ENCODE assay signal across 15 cellular contexts in genomic region chr5:8907168-8907868, GRCh38.
A peak's percentile ranks its signal among the peaks of the same experiment; 100 is the strongest.
DNase-seq lines count a peak whose midpoint lies in the region; ATAC-seq, FAIRE-seq and TF ChIP-seq lines count a peak whose summit lies in the region.
"Had no signal": no experiment of that assay in that cellular context is flagged by ENCODE, and none has a peak within 500 bp of the region (broad histone marks: within the 10 kb centered on the region; RNA-seq: fewer than 3 reads in every experiment).

No MANE protein-coding gene starts in this region.

- no peaks in the 10 kb centered on the region for H3K36me3 ChIP-seq in kidney epithelial cell (ENCODE audit: control insufficient read depth, insufficient read depth, low read length)
- H3K36me3 ChIP-seq: BLaER1, gastroesophageal sphincter had no signal

- H3K27ac Mint-ChIP-seq in activated CD4-positive, alpha-beta T cell treated with anti-CD3 and anti-CD28 coated beads, Interleukin-2, amount 10 ng/mL, durations not matched to agents 24 days and 14 days = no peak overlapping the region
- H3K27ac Mint-ChIP-seq: activated CD4-positive, alpha-beta memory T cell treated with anti-CD3 and anti-CD28 coated beads, Interleukin-2, amount 10 ng/mL, durations not matched to agents 7 days and 5 days had no signal

- in situ Hi-C loops in astrocyte of the spinal cord (cut with HindIII; ENCODE audit: low sequenced_read_pairs) = no loop called here

- no peaks in the 10 kb centered on the region for H3K9me3 Mint-ChIP-seq in activated CD4-positive, alpha-beta T cell treated with anti-CD3 and anti-CD28 coated beads, Interleukin-2, amount 10 ng/mL, durations not matched to agents 24 days and 14 days

- no peak overlapping the region for H3K4me3 Mint-ChIP-seq in activated CD4-positive, alpha-beta T cell treated with anti-CD3 and anti-CD28 coated beads, Interleukin-2, amount 10 ng/mL, durations not matched to agents 24 days and 14 days
- H3K4me3 Mint-ChIP-seq: activated CD4-positive, alpha-beta memory T cell treated with anti-CD3 and anti-CD28 coated beads, Interleukin-2, amount 10 ng/mL, durations not matched to agents 7 days and 5 days had no signal

- H3K36me3 Mint-ChIP-seq in activated CD4-positive, alpha-beta T cell treated with anti-CD3 and anti-CD28 coated beads, Interleukin-2, amount 10 ng/mL, durations not matched to agents 24 days and 14 days (ENCODE audit: low read depth) = no peaks in the 10 kb centered on the region

- TF ChIP-seq CTCF in AG10803 (conservative IDR thresholded peaks at IDR 0.05; ENCODE audit: low read length) (no peak), astrocyte of the spinal cord (IDR thresholded peaks at IDR 0.05; ENCODE audit: low read depth, low read length) (no peak), kidney epithelial cell (IDR thresholded peaks at IDR 0.05; ENCODE audit: insufficient read depth, low read length, poor library complexity, severe bottlenecking) (no peak)

- no peaks in the 10 kb centered on the region for H3K27me3 ChIP-seq in kidney epithelial cell (ENCODE audit: control insufficient read depth, insufficient read depth, low read length)
- H3K27me3 ChIP-seq: BLaER1, gastroesophageal sphincter had no signal

- ATAC-seq in GM19467 (IDR thresholded peaks at IDR 0.05; ENCODE audit: unreplicated experiment) (no peak), GM18519 (IDR thresholded peaks at IDR 0.05; ENCODE audit: low FRiP score, unreplicated experiment) (no peak)
- ATAC-seq: gastroesophageal sphincter had no signal

- peak; percentile 9 for FAIRE-seq in HTR-8/SVneo (lab: Jason Lieb, UNC)
- FAIRE-seq: colon, G401.6 had no signal

- no peaks in the 10 kb centered on the region for H3K4me1 Mint-ChIP-seq in activated CD4-positive, alpha-beta T cell treated with anti-CD3 and anti-CD28 coated beads, Interleukin-2, amount 10 ng/mL, durations not matched to agents 24 days and 14 days
- H3K4me1 Mint-ChIP-seq: activated CD4-positive, alpha-beta memory T cell treated with anti-CD3 and anti-CD28 coated beads, Interleukin-2, amount 10 ng/mL, durations not matched to agents 7 days and 5 days had no signal

- H3K4me3 ChIP-seq in AG10803 (ENCODE audit: low read length) (no peak overlapping the region), astrocyte of the spinal cord (ENCODE audit: low read depth, low read length) (no peak overlapping the region), kidney epithelial cell (ENCODE audit: low read depth, low read length) (no peak overlapping the region)
- H3K4me3 ChIP-seq: BLaER1, gastroesophageal sphincter had no signal

- intact Hi-C loops in activated CD4-positive, alpha-beta T cell treated with anti-CD3 and anti-CD28 coated beads, Interleukin-2, amount 10 ng/mL, durations not matched to agents 24 days and 14 days (cut with micrococcal nuclease) = no loop called here

- H3K27me3 Mint-ChIP-seq in activated CD4-positive, alpha-beta T cell treated with anti-CD3 and anti-CD28 coated beads, Interleukin-2, amount 10 ng/mL, durations not matched to agents 24 days and 14 days = no peaks in the 10 kb centered on the region
- H3K27me3 Mint-ChIP-seq: activated CD4-positive, alpha-beta memory T cell treated with anti-CD3 and anti-CD28 coated beads, Interleukin-2, amount 10 ng/mL, durations not matched to agents 7 days and 5 days had no signal

- DNase-seq in AG10803 (ENCODE audit: low read depth) (peak; percentile 71), HTR-8/SVneo (ENCODE audit: insufficient read length, low spot score) (peak; percentile 46), astrocyte of the spinal cord (ENCODE audit: low read depth, low spot score) (peak; percentile 86), kidney epithelial cell (ENCODE audit: low read depth) (peak; percentile 34), GOT3 (lab: John Stamatoyannopoulos, UW) (no peak)
- no peak for DNase-seq in activated CD4-positive, alpha-beta T cell treated with anti-CD3 and anti-CD28 coated beads, Interleukin-2, amount 10 ng/mL, durations not matched to agents 24 days and 14 days
- DNase-seq: activated naive CD4-positive, alpha-beta T cell; T-helper 9 cell had no signal

Comparison
In these comparisons a context has a peak if more than half of its experiments do, and no peak if none do; other contexts are left out.
1. DNase-seq: peak in AG10803 (single experiment), HTR-8/SVneo (single experiment), astrocyte of the spinal cord (single experiment) and kidney epithelial cell (single experiment); none in GOT3 (single experiment) and activated CD4-positive, alpha-beta T cell treated with anti-CD3 and anti-CD28 coated beads, Interleukin-2, amount 10 ng/mL, durations not matched to agents 24 days and 14 days (single experiment).